18 cellular contexts compared by ENCODE assay signal in the genomic region with DNA sequence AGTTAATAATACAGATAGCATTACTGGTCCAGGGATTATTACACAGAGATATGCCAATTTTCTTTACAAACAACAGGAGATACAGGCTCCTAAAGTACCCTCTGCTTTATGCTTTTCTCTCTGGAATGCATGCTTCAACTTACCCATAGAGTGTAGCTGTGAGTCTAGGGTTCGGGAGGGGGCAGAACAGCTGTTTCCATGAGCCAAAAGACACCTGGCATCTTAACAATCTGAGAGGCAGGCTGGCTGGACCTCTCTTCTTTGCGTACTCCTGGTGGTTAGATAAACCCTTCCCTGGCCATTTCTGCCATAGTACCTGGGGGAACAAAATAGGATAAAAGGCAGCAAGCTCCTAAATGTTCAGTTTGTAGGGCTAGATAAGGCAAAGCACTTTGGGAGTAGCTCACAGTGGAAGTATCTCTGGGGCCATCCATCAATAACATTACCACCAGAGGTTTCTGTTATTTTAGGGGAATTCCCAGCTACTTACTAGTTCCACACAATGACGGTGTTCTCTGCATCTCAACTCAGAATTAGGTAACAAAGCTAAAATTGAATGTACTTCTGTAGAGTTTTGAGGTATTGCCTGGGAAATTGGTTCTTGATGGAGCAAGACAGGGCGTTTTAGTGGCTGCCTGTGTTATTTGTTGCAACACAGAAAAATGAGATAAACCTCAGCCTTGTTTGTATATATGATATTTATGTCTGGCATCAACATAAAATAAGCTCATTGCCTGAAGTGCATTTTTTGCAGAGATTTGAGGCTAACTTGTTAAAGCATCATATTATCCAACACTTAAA. TPM values are rescaled to one million over a fixed set of nuclear protein-coding genes. Genes with fewer than 3 reads are reported as not detected.
DNase-seq lines count a peak whose midpoint lies in the region; ATAC-seq and TF ChIP-seq lines count a peak whose summit lies in the region.
"Had no signal": no experiment of that assay in that cellular context is flagged by ENCODE, and none has a peak within 500 bp of the region (broad histone marks: within the 10 kb centered on the region; RNA-seq: fewer than 3 reads in every experiment).

No MANE protein-coding gene starts in this region.

- no peaks in the 10 kb centered on the region for H3K79me2 ChIP-seq in neural progenitor cell (ENCODE audit: low read depth)

- TF ChIP-seq CTCF in foreskin keratinocyte (conservative IDR thresholded peaks at IDR 0.05) (no peak), neural progenitor cell (IDR thresholded peaks at IDR 0.05) (no peak)

- no peaks in the 10 kb centered on the region for H3K9me3 Mint-ChIP-seq in neural progenitor cell
- H3K9me3 Mint-ChIP-seq: activated naive CD4-positive, alpha-beta T cell treated with anti-CD3 and anti-CD28 coated beads for 36 hours had no signal

- no peak overlapping the region for H2AFZ ChIP-seq in neural progenitor cell (replicated peaks)

- H3K9me3 ChIP-seq in neural progenitor cell (ENCODE audit: low read depth) = no peaks in the 10 kb centered on the region

- H3K27me3 ChIP-seq in foreskin keratinocyte (no peaks in the 10 kb centered on the region), neural progenitor cell (peaks cover 74% of the 10 kb centered on the region)

- H4K20me1 ChIP-seq in neural progenitor cell (ENCODE audit: low read depth) = peaks cover 9% of the 10 kb centered on the region

- H3K4me1 ChIP-seq in foreskin keratinocyte = no peaks in the 10 kb centered on the region
- peaks cover 11% of the 10 kb centered on the region for H3K4me1 ChIP-seq in neural progenitor cell

- H3K36me3 Mint-ChIP-seq in neural progenitor cell = no peaks in the 10 kb centered on the region
- H3K36me3 Mint-ChIP-seq: naive B cell had no signal

- H3K27ac Mint-ChIP-seq in neural progenitor cell = no peak overlapping the region
- H3K27ac Mint-ChIP-seq: activated naive CD4-positive, alpha-beta T cell treated with anti-CD3 and anti-CD28 coated beads for 36 hours; B cell; naive B cell had no signal

- H3F3A ChIP-seq in neural progenitor cell (ENCODE audit: low read depth) = peaks cover 10% of the 10 kb centered on the region

- H3K36me3 ChIP-seq in neural progenitor cell = no peaks in the 10 kb centered on the region
- H3K36me3 ChIP-seq: WERI-Rb-1 had no signal

- H3K4me3 Mint-ChIP-seq in neural progenitor cell = no peak overlapping the region
- H3K4me3 Mint-ChIP-seq: activated naive CD4-positive, alpha-beta T cell treated with anti-CD3 and anti-CD28 coated beads for 36 hours; B cell had no signal

- ATAC-seq in GM18870 (IDR thresholded peaks at IDR 0.05; ENCODE audit: unreplicated experiment) (peak; percentile 97), GM21528 (IDR thresholded peaks at IDR 0.05; ENCODE audit: low FRiP score, unreplicated experiment) (peak; percentile 68), HG03060 (IDR thresholded peaks at IDR 0.05; ENCODE audit: low read depth, unreplicated experiment) (peak; percentile 55), foreskin keratinocyte (peak; percentile 24)
- ATAC-seq: left ventricle myocardium superior, PC-3 had no signal

- H3K27ac ChIP-seq in foreskin keratinocyte (no peak overlapping the region), neural progenitor cell (no peak overlapping the region)
- H3K27ac ChIP-seq: WERI-Rb-1 had no signal

- H3K27me3 Mint-ChIP-seq in neural progenitor cell (ENCODE audit: insufficient read depth, low read depth) = peaks cover 5% of the 10 kb centered on the region

- H3K4me2 ChIP-seq in neural progenitor cell = no peak overlapping the region

- H3K4me1 Mint-ChIP-seq in neural progenitor cell = peaks cover 9% of the 10 kb centered on the region
- H3K4me1 Mint-ChIP-seq: B cell, naive B cell had no signal

- DNase-seq in foreskin keratinocyte (no peak), neural progenitor cell (ENCODE audit: low spot score) (no peak)
- no peak for DNase-seq in activated CD8-positive, alpha-beta memory T cell treated with anti-CD3 and anti-CD28 coated beads for 24 hours
- no peak for DNase-seq in activated T-cell treated with anti-CD3 and anti-CD28 coated beads, Interleukin-2, amount 50 U/mL, for 48 hours
- DNase-seq: activated naive CD4-positive, alpha-beta T cell treated with anti-CD3 and anti-CD28 coated beads for 36 hours; DMS153; effector CD8-positive, alpha-beta T cell; left ventricle myocardium superior; naive B cell; NCI-H1105; NCI-H446; PC-3; WERI-Rb-1 had no signal

- no peak overlapping the region for H3K4me3 ChIP-seq in neural progenitor cell

- H3K9ac ChIP-seq in neural progenitor cell = no peak overlapping the region

RNA-seq across cellular contexts. Expression of gene CCDC85A, which starts 6.2 kb away (rescaled TPM):
- total RNA-seq in foreskin keratinocyte = 0.03 and 0.04 TPM in 2 replicates
- 0.02 TPM in 1 of 2 replicates, not detected in the other for polyA plus RNA-seq in foreskin keratinocyte
- total RNA-seq in neural progenitor cell (ENCODE audit: low replicate concordance) = 0.34 and 0.43 TPM in 2 replicates
- total RNA-seq: activated naive CD4-positive, alpha-beta T cell treated with anti-CD3 and anti-CD28 coated beads for 36 hours; B cell; bronchial epithelial cell had no signal

Comparison
In these comparisons a context has a peak if more than half of its experiments do, and no peak if none do; other contexts are left out.
1. ATAC-seq: peak in every context shown above with its lines; median percentile 97 in GM18870; 68 in GM21528; 55 in HG03060; 24 in foreskin keratinocyte.